Comparison of ENCODE assay signal across 1 cellular context in the genomic region with DNA sequence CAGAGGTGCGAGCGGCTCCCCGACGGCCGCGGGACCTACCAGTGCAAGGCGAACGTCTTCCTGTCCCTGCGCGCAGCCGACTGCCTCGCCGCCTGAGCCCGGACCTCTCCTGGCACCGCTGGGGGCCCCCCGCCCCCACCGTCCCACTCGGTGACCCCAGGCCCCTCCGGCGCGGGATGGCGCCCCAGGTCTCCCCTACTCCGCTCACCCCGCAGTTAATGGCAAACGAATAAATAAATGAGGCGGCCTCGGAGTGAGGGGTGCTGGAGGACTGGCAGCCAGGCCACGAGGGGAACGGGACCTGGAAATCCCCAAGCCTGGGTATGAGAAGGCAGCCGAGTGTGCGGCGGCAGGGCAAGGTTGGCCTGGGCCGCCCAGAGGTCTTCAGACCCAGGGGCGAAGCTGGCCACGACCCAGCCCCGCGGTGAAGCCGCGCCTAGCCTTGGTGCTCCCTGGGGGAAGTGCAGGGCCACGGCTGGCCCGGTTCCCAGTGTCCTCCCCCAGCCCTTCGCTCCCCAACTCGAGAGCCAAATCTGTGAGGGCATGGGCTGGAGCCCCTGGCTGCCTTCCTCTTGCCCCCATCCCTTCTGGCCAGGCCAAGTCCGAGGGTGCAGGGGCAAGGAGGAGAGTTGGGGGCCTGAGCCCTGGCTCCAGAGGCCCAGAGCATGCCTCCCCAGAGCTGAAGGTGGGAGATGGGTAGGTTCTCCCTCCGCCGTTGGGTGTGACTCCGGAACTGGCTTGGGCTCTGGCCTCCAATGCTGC.
TF ChIP-seq lines count a peak whose summit lies in the region.

No MANE protein-coding gene starts in this region.

TF ChIP-seq in HepG2, 621 proteins besides CTCF, POLR2A, EP300 and RAD21 (continued from another document and continues in another):
- TF ChIP-seq, protein P1, sequence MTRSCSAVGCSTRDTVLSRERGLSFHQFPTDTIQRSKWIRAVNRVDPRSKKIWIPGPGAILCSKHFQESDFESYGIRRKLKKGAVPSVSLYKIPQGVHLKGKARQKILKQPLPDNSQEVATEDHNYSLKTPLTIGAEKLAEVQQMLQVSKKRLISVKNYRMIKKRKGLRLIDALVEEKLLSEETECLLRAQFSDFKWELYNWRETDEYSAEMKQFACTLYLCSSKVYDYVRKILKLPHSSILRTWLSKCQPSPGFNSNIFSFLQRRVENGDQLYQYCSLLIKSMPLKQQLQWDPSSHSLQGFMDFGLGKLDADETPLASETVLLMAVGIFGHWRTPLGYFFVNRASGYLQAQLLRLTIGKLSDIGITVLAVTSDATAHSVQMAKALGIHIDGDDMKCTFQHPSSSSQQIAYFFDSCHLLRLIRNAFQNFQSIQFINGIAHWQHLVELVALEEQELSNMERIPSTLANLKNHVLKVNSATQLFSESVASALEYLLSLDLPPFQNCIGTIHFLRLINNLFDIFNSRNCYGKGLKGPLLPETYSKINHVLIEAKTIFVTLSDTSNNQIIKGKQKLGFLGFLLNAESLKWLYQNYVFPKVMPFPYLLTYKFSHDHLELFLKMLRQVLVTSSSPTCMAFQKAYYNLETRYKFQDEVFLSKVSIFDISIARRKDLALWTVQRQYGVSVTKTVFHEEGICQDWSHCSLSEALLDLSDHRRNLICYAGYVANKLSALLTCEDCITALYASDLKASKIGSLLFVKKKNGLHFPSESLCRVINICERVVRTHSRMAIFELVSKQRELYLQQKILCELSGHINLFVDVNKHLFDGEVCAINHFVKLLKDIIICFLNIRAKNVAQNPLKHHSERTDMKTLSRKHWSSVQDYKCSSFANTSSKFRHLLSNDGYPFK (CRISPR knock-in tag; IDR thresholded peaks at IDR 0.05; ENCODE audit: borderline replicate concordance), result peak; percentile 24; the same call in 1 of the 2 replicates
- TF ChIP-seq ZNF552 (CRISPR knock-in tag; IDR thresholded peaks at IDR 0.05; ENCODE audit: borderline replicate concordance) (peak; percentile 37; the same call in 1 of the 2 replicates), KLF9 (CRISPR knock-in tag; IDR thresholded peaks at IDR 0.05; ENCODE audit: low read depth) (no peak), SP2 (CRISPR knock-in tag; IDR thresholded peaks at IDR 0.05) (no peak), ZNF180 (CRISPR knock-in tag; IDR thresholded peaks at IDR 0.05; ENCODE audit: borderline replicate concordance, low read depth) (no peak), ZNF382 (CRISPR knock-in tag; IDR thresholded peaks at IDR 0.05; ENCODE audit: borderline replicate concordance) (no peak), NFRKB (IDR thresholded peaks at IDR 0.05) (no peak), TGIF2 (CRISPR knock-in tag; IDR thresholded peaks at IDR 0.05) (no peak; the same call in 1 of the 2 replicates), AGO2 (optimal IDR thresholded peaks at IDR 0.05; ENCODE audit: low read depth, low read length) (peak; percentile 95), NR2F2 (IDR thresholded peaks at IDR 0.05; ENCODE audit: borderline replicate concordance, low read depth) (no peak), ELF4 (CRISPR knock-in tag; IDR thresholded peaks at IDR 0.05; ENCODE audit: borderline replicate concordance) (no peak), FOXP1 (IDR thresholded peaks at IDR 0.05) (no peak), FOXP1 (CRISPR knock-in tag; IDR thresholded peaks at IDR 0.05) (no peak), CCAR2 (optimal IDR thresholded peaks at IDR 0.05; ENCODE audit: low read depth, low read length) (no peak), NR3C1 (CRISPR knock-in tag; IDR thresholded peaks at IDR 0.05) (no peak), HOXA7 (CRISPR knock-in tag; IDR thresholded peaks at IDR 0.05) (no peak), ATF7 (IDR thresholded peaks at IDR 0.05) (no peak), ATF7 (CRISPR knock-in tag; IDR thresholded peaks at IDR 0.05) (peak; percentile 5; the same call in 1 of the 2 replicates), ZNF770 (CRISPR knock-in tag; IDR thresholded peaks at IDR 0.05) (no peak), YY1 (IDR thresholded peaks at IDR 0.05; ENCODE audit: insufficient read depth, insufficient replicate concordance, low read depth, low read length) (no peak), MTERF4 (CRISPR knock-in tag; IDR thresholded peaks at IDR 0.05) (no peak), SAFB2 (CRISPR knock-in tag; IDR thresholded peaks at IDR 0.05; ENCODE audit: borderline replicate concordance, low read depth) (no peak; the same call in 1 of the 2 replicates), SOX5 (CRISPR knock-in tag; IDR thresholded peaks at IDR 0.05; ENCODE audit: borderline replicate concordance) (no peak), ZNF367 (CRISPR knock-in tag; IDR thresholded peaks at IDR 0.05; ENCODE audit: borderline replicate concordance) (0 out of 2 replicates have a peak, but pooled peaks have one; percentile 21), IRF2 (CRISPR knock-in tag; IDR thresholded peaks at IDR 0.05) (no peak), GRHL1 (CRISPR knock-in tag; conservative IDR thresholded peaks at IDR 0.05) (no peak), MTA1 (CRISPR knock-in tag; IDR thresholded peaks at IDR 0.05; ENCODE audit: borderline replicate concordance) (no peak), ZNF501 (CRISPR knock-in tag; IDR thresholded peaks at IDR 0.05) (peak; percentile 89), CAMTA2 (CRISPR knock-in tag; IDR thresholded peaks at IDR 0.05; ENCODE audit: borderline replicate concordance) (no peak), HDAC1 (CRISPR knock-in tag; IDR thresholded peaks at IDR 0.05) (0 out of 2 replicates have a peak, but pooled peaks have one; percentile 16), NAIF1 (CRISPR knock-in tag; IDR thresholded peaks at IDR 0.05; ENCODE audit: borderline replicate concordance) (no peak), ARNT2 (CRISPR knock-in tag; IDR thresholded peaks at IDR 0.05; ENCODE audit: low read depth) (peak; percentile 35), SMYD3 (CRISPR knock-in tag; IDR thresholded peaks at IDR 0.05) (no peak), MED8 (CRISPR knock-in tag; IDR thresholded peaks at IDR 0.05; ENCODE audit: insufficient replicate concordance) (no peak), ARNT (IDR thresholded peaks at IDR 0.05) (no peak), NFATC3 (CRISPR knock-in tag; IDR thresholded peaks at IDR 0.05) (0 out of 2 replicates have a peak, but pooled peaks have one; percentile 43), AHR (CRISPR knock-in tag; IDR thresholded peaks at IDR 0.05) (no peak), ZKSCAN5 (CRISPR knock-in tag; IDR thresholded peaks at IDR 0.05) (no peak; the same call in 1 of the 2 replicates), REPIN1 (CRISPR knock-in tag; IDR thresholded peaks at IDR 0.05; ENCODE audit: borderline replicate concordance, low read depth) (peak; percentile 48; the same call in 1 of the 2 replicates), ZNF567 (CRISPR knock-in tag; IDR thresholded peaks at IDR 0.05; ENCODE audit: borderline replicate concordance) (no peak), KDM2A (CRISPR knock-in tag; IDR thresholded peaks at IDR 0.05; ENCODE audit: borderline replicate concordance, low read depth) (peak; percentile 97), ZSCAN9 (CRISPR knock-in tag; IDR thresholded peaks at IDR 0.05; ENCODE audit: borderline replicate concordance) (no peak)
- TF ChIP-seq, protein P2, sequence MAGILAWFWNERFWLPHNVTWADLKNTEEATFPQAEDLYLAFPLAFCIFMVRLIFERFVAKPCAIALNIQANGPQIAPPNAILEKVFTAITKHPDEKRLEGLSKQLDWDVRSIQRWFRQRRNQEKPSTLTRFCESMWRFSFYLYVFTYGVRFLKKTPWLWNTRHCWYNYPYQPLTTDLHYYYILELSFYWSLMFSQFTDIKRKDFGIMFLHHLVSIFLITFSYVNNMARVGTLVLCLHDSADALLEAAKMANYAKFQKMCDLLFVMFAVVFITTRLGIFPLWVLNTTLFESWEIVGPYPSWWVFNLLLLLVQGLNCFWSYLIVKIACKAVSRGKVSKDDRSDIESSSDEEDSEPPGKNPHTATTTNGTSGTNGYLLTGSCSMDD (CRISPR knock-in tag; IDR thresholded peaks at IDR 0.05), result no peak
- TF ChIP-seq, protein P3, sequence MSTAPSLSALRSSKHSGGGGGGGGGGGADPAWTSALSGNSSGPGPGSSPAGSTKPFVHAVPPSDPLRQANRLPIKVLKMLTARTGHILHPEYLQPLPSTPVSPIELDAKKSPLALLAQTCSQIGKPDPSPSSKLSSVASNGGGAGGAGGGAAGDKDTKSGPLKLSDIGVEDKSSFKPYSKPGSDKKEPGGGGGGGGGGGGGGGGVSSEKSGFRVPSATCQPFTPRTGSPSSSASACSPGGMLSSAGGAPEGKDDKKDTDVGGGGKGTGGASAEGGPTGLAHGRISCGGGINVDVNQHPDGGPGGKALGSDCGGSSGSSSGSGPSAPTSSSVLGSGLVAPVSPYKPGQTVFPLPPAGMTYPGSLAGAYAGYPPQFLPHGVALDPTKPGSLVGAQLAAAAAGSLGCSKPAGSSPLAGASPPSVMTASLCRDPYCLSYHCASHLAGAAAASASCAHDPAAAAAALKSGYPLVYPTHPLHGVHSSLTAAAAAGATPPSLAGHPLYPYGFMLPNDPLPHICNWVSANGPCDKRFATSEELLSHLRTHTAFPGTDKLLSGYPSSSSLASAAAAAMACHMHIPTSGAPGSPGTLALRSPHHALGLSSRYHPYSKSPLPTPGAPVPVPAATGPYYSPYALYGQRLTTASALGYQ (CRISPR knock-in tag; IDR thresholded peaks at IDR 0.05), result no peak; the same call in 1 of the 2 replicates
- TF ChIP-seq, protein P4, sequence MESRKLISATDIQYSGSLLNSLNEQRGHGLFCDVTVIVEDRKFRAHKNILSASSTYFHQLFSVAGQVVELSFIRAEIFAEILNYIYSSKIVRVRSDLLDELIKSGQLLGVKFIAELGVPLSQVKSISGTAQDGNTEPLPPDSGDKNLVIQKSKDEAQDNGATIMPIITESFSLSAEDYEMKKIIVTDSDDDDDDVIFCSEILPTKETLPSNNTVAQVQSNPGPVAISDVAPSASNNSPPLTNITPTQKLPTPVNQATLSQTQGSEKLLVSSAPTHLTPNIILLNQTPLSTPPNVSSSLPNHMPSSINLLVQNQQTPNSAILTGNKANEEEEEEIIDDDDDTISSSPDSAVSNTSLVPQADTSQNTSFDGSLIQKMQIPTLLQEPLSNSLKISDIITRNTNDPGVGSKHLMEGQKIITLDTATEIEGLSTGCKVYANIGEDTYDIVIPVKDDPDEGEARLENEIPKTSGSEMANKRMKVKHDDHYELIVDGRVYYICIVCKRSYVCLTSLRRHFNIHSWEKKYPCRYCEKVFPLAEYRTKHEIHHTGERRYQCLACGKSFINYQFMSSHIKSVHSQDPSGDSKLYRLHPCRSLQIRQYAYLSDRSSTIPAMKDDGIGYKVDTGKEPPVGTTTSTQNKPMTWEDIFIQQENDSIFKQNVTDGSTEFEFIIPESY (CRISPR knock-in tag; IDR thresholded peaks at IDR 0.05), result peak; percentile 78
- TF ChIP-seq, protein P5, sequence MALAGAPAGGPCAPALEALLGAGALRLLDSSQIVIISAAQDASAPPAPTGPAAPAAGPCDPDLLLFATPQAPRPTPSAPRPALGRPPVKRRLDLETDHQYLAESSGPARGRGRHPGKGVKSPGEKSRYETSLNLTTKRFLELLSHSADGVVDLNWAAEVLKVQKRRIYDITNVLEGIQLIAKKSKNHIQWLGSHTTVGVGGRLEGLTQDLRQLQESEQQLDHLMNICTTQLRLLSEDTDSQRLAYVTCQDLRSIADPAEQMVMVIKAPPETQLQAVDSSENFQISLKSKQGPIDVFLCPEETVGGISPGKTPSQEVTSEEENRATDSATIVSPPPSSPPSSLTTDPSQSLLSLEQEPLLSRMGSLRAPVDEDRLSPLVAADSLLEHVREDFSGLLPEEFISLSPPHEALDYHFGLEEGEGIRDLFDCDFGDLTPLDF (CRISPR knock-in tag; IDR thresholded peaks at IDR 0.05), result 0 out of 2 replicates have a peak, but pooled peaks have one; percentile 12
